ENCODE assay signal across 22 cellular contexts in genomic region chr19:4802711-4803110, GRCh38. TPM values are rescaled to one million over a fixed set of nuclear protein-coding genes. Genes with fewer than 3 reads are reported as not detected.
DNase-seq lines count a peak whose midpoint lies in the region; ATAC-seq and TF ChIP-seq lines count a peak whose summit lies in the region.
"Had no signal": no experiment of that assay in that cellular context is flagged by ENCODE, and none has a peak within 500 bp of the region (broad histone marks: within the 10 kb centered on the region; RNA-seq: fewer than 3 reads in every experiment).

No MANE protein-coding gene starts in this region.

- H3K9me2 ChIP-seq in MM.1S (replicated peaks; ENCODE audit: insufficient read depth, low read length) = no peaks in the 10 kb centered on the region
- H3K9me2 ChIP-seq: SK-N-SH had no signal

- no peaks in the 10 kb centered on the region for H3K4me1 ChIP-seq in MM.1S (ENCODE audit: low read length)
- H3K4me1 ChIP-seq in right atrium auricular region = peaks cover 0 to 28% of the 10 kb centered on the region in 2 donors
- peaks cover 24 to 25% of the 10 kb centered on the region in 2 donors for H3K4me1 ChIP-seq in gastrocnemius medialis

- H3K36me3 ChIP-seq in MM.1S (replicated peaks; ENCODE audit: insufficient read depth, low read length) = no peaks in the 10 kb centered on the region
- H3K36me3 ChIP-seq in right atrium auricular region = no peaks in the 10 kb centered on the region
- no peaks in the 10 kb centered on the region for H3K36me3 ChIP-seq in gastrocnemius medialis

- H4K20me1 ChIP-seq in MM.1S (ENCODE audit: insufficient read depth, low read length) = no peaks in the 10 kb centered on the region

- H3K4me3 ChIP-seq in MM.1S (ENCODE audit: low read length) (no peak overlapping the region), right atrium auricular region (no peak overlapping the region), gastrocnemius medialis (peak overlapping the region in 2 of 4 donors; percentile 11 to 27)
- H3K4me3 ChIP-seq: BLaER1 treated with 17β-estradiol and CSF1 and Interleukin-3, amounts not matched to agents 10 nM and 100 nM had no signal

- no peaks in the 10 kb centered on the region for H3K79me2 ChIP-seq in MM.1S (ENCODE audit: low read length)

- intact Hi-C loops in cardiac septum (cut with DNase I) = no loop called here
- intact Hi-C loops in gastrocnemius medialis (cut with DNase I; ENCODE audit: low total_unique reads) = loop anchor here (5.0 kb wide), 1 partner anchor 170 kb away; no protein-coding TSS in a partner anchor

- DNase-seq in MM.1S = no peak
- peak; percentile 83 for DNase-seq in cardiac septum (ENCODE audit: low spot score)
- DNase-seq in right atrium auricular region (ENCODE audit: low spot score) = no peak
- peak; percentile 79 to 91 for DNase-seq in gastrocnemius medialis
- DNase-seq in NCI-H524 (lab: John Stamatoyannopoulos, UW) = no peak
- DNase-seq in NCI-H526 (lab: John Stamatoyannopoulos, UW) = no peak
- DNase-seq: CD4-positive, alpha-beta memory T cell; COR-L47; DMS53; KBM-7; NCI-H1105 treated with DMSO at 0.1 percent for 48 hours; NCI-H146; NCI-H1930; NCI-H2107; NCI-H446 treated with DMSO at 0.1 percent for 48 hours; NCI-H69; SK-N-SH had no signal

- H3K27ac ChIP-seq in MM.1S (ENCODE audit: low read length) (no peak overlapping the region), right atrium auricular region (peak overlapping the region; percentile 47 to 59), gastrocnemius medialis (peak overlapping the region; percentile 91 to 100 (median 94))
- H3K27ac ChIP-seq: BLaER1 treated with 17β-estradiol and CSF1 and Interleukin-3, amounts not matched to agents 10 nM and 100 nM; RWPE1 had no signal

- no peak for TF ChIP-seq CTCF in MM.1S (IDR thresholded peaks at IDR 0.05; ENCODE audit: low read length)
- no peak for TF ChIP-seq CTCF in right atrium auricular region (IDR thresholded peaks at IDR 0.05)
- no peak for TF ChIP-seq CTCF in gastrocnemius medialis (IDR thresholded peaks at IDR 0.05 in 4 of 5, conservative IDR thresholded peaks at IDR 0.05 in 1 of 5)

- H3K9ac ChIP-seq in MM.1S (ENCODE audit: low read length) = no peak overlapping the region
- H3K9ac ChIP-seq: BLaER1 treated with 17β-estradiol and CSF1 and Interleukin-3, amounts not matched to agents 10 nM and 100 nM; SK-N-SH had no signal

- in situ Hi-C loops in gastrocnemius medialis (cut with MboI; ENCODE audit: low sequenced_read_pairs in 4 of 4) = loop anchor here in 3 of 4 donors (5.0 to 10.0 kb wide), 2 partner anchors 52 to 70 kb away; no protein-coding TSS in a partner anchor

- H3K9me3 ChIP-seq in MM.1S (replicated peaks; ENCODE audit: insufficient read depth, low read length) (no peaks in the 10 kb centered on the region), right atrium auricular region (no peaks in the 10 kb centered on the region), gastrocnemius medialis (no peaks in the 10 kb centered on the region)
- H3K9me3 ChIP-seq: BLaER1 treated with 17β-estradiol and CSF1 and Interleukin-3, amounts not matched to agents 10 nM and 100 nM; SK-N-SH had no signal

- ATAC-seq in gastrocnemius medialis (peak; percentile 37 to 43), esophagus mucosa (no peak)
- ATAC-seq: Panc1 had no signal

- peak in 1 of 2 donors; percentile 35 for TF ChIP-seq POLR2A in gastrocnemius medialis (IDR thresholded peaks at IDR 0.05)

- H3K27me3 ChIP-seq in MM.1S (replicated peaks; ENCODE audit: insufficient read depth, low read length) (no peaks in the 10 kb centered on the region), right atrium auricular region (no peaks in the 10 kb centered on the region), gastrocnemius medialis (no peaks in the 10 kb centered on the region)
- H3K27me3 ChIP-seq: BLaER1 treated with 17β-estradiol and CSF1 and Interleukin-3, amounts not matched to agents 10 nM and 100 nM had no signal

- no peak overlapping the region for H3K4me2 ChIP-seq in MM.1S (ENCODE audit: low read depth, low read length)
- H3K4me2 ChIP-seq: SK-N-SH had no signal

- H3F3A ChIP-seq in MM.1S (ENCODE audit: insufficient read depth, low read length) = peaks cover 6% of the 10 kb centered on the region

- 0 out of 2 replicates have a peak overlapping the region, but pooled peaks have one; percentile 38 for H2AFZ ChIP-seq in MM.1S (ENCODE audit: low read length)

RNA-seq across cellular contexts. Expression of gene FEM1A, which starts 11.2 kb away (rescaled TPM):
- 33.2 TPM for total RNA-seq in cardiac septum
- 10 to 100 TPM; 30.5 to 51.3 TPM for total RNA-seq in right atrium auricular region
- 100 to 1,000 TPM; 246 to 360 (median 300) TPM for total RNA-seq in gastrocnemius medialis
- 9.3 TPM for total RNA-seq in esophagus mucosa

RNA-seq across cellular contexts. Expression of gene TICAM1, which starts 28.8 kb away (rescaled TPM):
- total RNA-seq in cardiac septum (6.3 TPM), right atrium auricular region (1 to 10 TPM; 3.0 to 7.6 TPM), gastrocnemius medialis (10 to 100 TPM in 2 of 4 donors, 1 to 10 TPM in 2; 5.9 to 14.0 (median 9.0) TPM), esophagus mucosa (24.4 TPM)
- total RNA-seq: G401 had no signal

Comparison
In these comparisons a context has a peak if more than half of its experiments do, and no peak if none do; other contexts are left out.
1. DNase-seq: peak in cardiac septum (single experiment) and gastrocnemius medialis (2 of 2); none in MM.1S (single experiment), right atrium auricular region (single experiment), NCI-H524 (0 of 2) and NCI-H526 (0 of 2).